In genomic region chr20:53579266-53579580, GRCh38 we compare ENCODE assay signal across 8 cellular contexts. TPM values are rescaled to one million over a fixed set of nuclear protein-coding genes. Genes with fewer than 3 reads are reported as not detected.
DNase-seq lines count a peak whose midpoint lies in the region; ATAC-seq lines count a peak whose summit lies in the region.

No MANE protein-coding gene starts in this region.

- no peaks in the 10 kb centered on the region for H3K27me3 Mint-ChIP-seq in activated CD4-positive, alpha-beta memory T cell treated with anti-CD3 and anti-CD28 coated beads, Interleukin-2, amount 10 ng/mL, durations not matched to agents 7 days and 5 days

- no peaks in the 10 kb centered on the region for H3K9me3 ChIP-seq in right cardiac atrium (ENCODE audit: control insufficient read depth, low read length)

- intact Hi-C loops in right cardiac atrium (cut with DNase I), result loop anchor here (5.0 to 10.0 kb wide), 8 partner anchors 288 to 626 kb away; partner anchors contain the start of gene PFDN4 (in 1 of the 4)

- POLR2A ChIA-PET in activated CD4-positive, alpha-beta memory T cell treated with anti-CD3 and anti-CD28 coated beads, Interleukin-2, amount 10 ng/mL, durations not matched to agents 7 days and 5 days (lab: Charles Lee), result interaction anchor here (0.8 to 4.7 kb wide), 15 partner anchors 14 to 360 kb away, joined by 3 to 43 read pairs (median 7); partner anchors contain the start of gene ZNF217

- no peak for ATAC-seq in right cardiac atrium
- peak; percentile 57 for ATAC-seq in stimulated activated effector memory CD8-positive, alpha-beta T cell treated with anti-CD3 and anti-CD28 coated beads, Interleukin-12 subunit alpha, Interleukin-12 subunit beta, amount 100 ng/mL, for 72 hours
- no peak for ATAC-seq in GM21576 (IDR thresholded peaks at IDR 0.05; ENCODE audit: unreplicated experiment)
- no peak for ATAC-seq in GM19351 (IDR thresholded peaks at IDR 0.05; ENCODE audit: unreplicated experiment)

- no peaks in the 10 kb centered on the region for H3K9me3 Mint-ChIP-seq in activated CD4-positive, alpha-beta memory T cell treated with anti-CD3 and anti-CD28 coated beads, Interleukin-2, amount 10 ng/mL, durations not matched to agents 7 days and 5 days
- H3K9me3 Mint-ChIP-seq in stimulated activated effector memory CD8-positive, alpha-beta T cell treated with anti-CD3 and anti-CD28 coated beads, Interleukin-12 subunit alpha, Interleukin-12 subunit beta, amount 100 ng/mL, for 72 hours, result no peaks in the 10 kb centered on the region

- DNase-seq in HCEC 1CT (peak; percentile 82), right cardiac atrium (no peak), NCI-H446 treated with DMSO at 0.1 percent for 48 hours (lab: John Stamatoyannopoulos, UW) (no peak), H4 (ENCODE audit: low spot score) (no peak)
- DNase-seq in activated CD4-positive, alpha-beta memory T cell treated with anti-CD3 and anti-CD28 coated beads, Interleukin-2, amount 10 ng/mL, durations not matched to agents 7 days and 5 days, result no peak
- no peak for DNase-seq in stimulated activated effector memory CD8-positive, alpha-beta T cell treated with anti-CD3 and anti-CD28 coated beads, Interleukin-12 subunit alpha, Interleukin-12 subunit beta, amount 100 ng/mL, for 72 hours (ENCODE audit: low spot score in 2 of 2)

- WGBS in right cardiac atrium, result 60% methylated on average over 2 of the region's 2 CpGs

- CTCF ChIA-PET in activated CD4-positive, alpha-beta memory T cell treated with anti-CD3 and anti-CD28 coated beads, Interleukin-2, amount 10 ng/mL, durations not matched to agents 7 days and 5 days (lab: Charles Lee), result interaction anchor here (0.6 to 3.8 kb wide), 10 partner anchors 9 to 621 kb away, joined by 3 to 42 read pairs (median 4); no protein-coding TSS in a partner anchor

- H3K4me3 Mint-ChIP-seq in activated CD4-positive, alpha-beta memory T cell treated with anti-CD3 and anti-CD28 coated beads, Interleukin-2, amount 10 ng/mL, durations not matched to agents 7 days and 5 days, result peak overlapping the region; percentile 78
- peak overlapping the region; percentile 67 for H3K4me3 Mint-ChIP-seq in stimulated activated effector memory CD8-positive, alpha-beta T cell treated with anti-CD3 and anti-CD28 coated beads, Interleukin-12 subunit alpha, Interleukin-12 subunit beta, amount 100 ng/mL, for 72 hours

- peak overlapping the region; percentile 80 for H3K27ac Mint-ChIP-seq in activated CD4-positive, alpha-beta memory T cell treated with anti-CD3 and anti-CD28 coated beads, Interleukin-2, amount 10 ng/mL, durations not matched to agents 7 days and 5 days
- peak overlapping the region; percentile 94 for H3K27ac Mint-ChIP-seq in stimulated activated effector memory CD8-positive, alpha-beta T cell treated with anti-CD3 and anti-CD28 coated beads, Interleukin-12 subunit alpha, Interleukin-12 subunit beta, amount 100 ng/mL, for 72 hours

- H3K27ac ChIP-seq in right cardiac atrium (ENCODE audit: low read length), result peak overlapping the region; percentile 82

- H3K4me3 ChIP-seq in right cardiac atrium (ENCODE audit: low read length), result no peak overlapping the region

- peaks cover 7% of the 10 kb centered on the region for H3K4me1 ChIP-seq in right cardiac atrium (ENCODE audit: control insufficient read depth, insufficient read depth, low read length)

- no peaks in the 10 kb centered on the region for H3K27me3 ChIP-seq in right cardiac atrium (ENCODE audit: control insufficient read depth, insufficient read depth)

- H3K4me1 Mint-ChIP-seq in activated CD4-positive, alpha-beta memory T cell treated with anti-CD3 and anti-CD28 coated beads, Interleukin-2, amount 10 ng/mL, durations not matched to agents 7 days and 5 days, result peaks cover 94% of the 10 kb centered on the region
- H3K4me1 Mint-ChIP-seq in stimulated activated effector memory CD8-positive, alpha-beta T cell treated with anti-CD3 and anti-CD28 coated beads, Interleukin-12 subunit alpha, Interleukin-12 subunit beta, amount 100 ng/mL, for 72 hours, result peaks cover 84% of the 10 kb centered on the region

- H3K36me3 Mint-ChIP-seq in activated CD4-positive, alpha-beta memory T cell treated with anti-CD3 and anti-CD28 coated beads, Interleukin-2, amount 10 ng/mL, durations not matched to agents 7 days and 5 days (ENCODE audit: low read depth), result peaks cover 85% of the 10 kb centered on the region
- peaks cover 88% of the 10 kb centered on the region for H3K36me3 Mint-ChIP-seq in stimulated activated effector memory CD8-positive, alpha-beta T cell treated with anti-CD3 and anti-CD28 coated beads, Interleukin-12 subunit alpha, Interleukin-12 subunit beta, amount 100 ng/mL, for 72 hours

RNA-seq across cellular contexts. Expression of gene ZNF217, which starts 14.4 kb away (rescaled TPM):
- 10 to 100 TPM; 89.5 to 90.4 TPM for total RNA-seq in activated CD4-positive, alpha-beta memory T cell treated with anti-CD3 and anti-CD28 coated beads, Interleukin-2, amount 10 ng/mL, durations not matched to agents 7 days and 5 days
- 10 to 100 TPM in 2 of 4 donors, 1 to 10 TPM in 2; 8.5 to 15.6 (median 11.6) TPM for total RNA-seq in right cardiac atrium
- 4.5 TPM for polyA plus RNA-seq in right cardiac atrium
- total RNA-seq in H4 (2014; rRNA removed; shearing (Covaris generic)), result 8.1 and 9.7 TPM in 2 replicates
